Comparison of ENCODE assay signal across 1 cellular context in genomic region chr3:4493008-4493930, GRCh38.
TF ChIP-seq lines count a peak whose summit lies in the region.

Gene ITPR1 (plus strand): TSS chr3:4493348. CDS start chr3:4516492, 23,144 bp downstream.

TF ChIP-seq in HEK293, 187 proteins besides CTCF, POLR2A, EP300 and RAD21 (continued from another document):
- 0 out of 2 replicates have a peak, but pooled peaks have one; percentile 35 for TF ChIP-seq ZNF518A (tag by site-specific recombination; conservative IDR thresholded peaks at IDR 0.05; ENCODE audit: low read depth)
- 0 out of 2 replicates have a peak, but pooled peaks have one; percentile 20 for TF ChIP-seq ZNF248 (tag by site-specific recombination; IDR thresholded peaks at IDR 0.05)
- peak; percentile 99 for TF ChIP-seq EGR2 (tag by site-specific recombination; IDR thresholded peaks at IDR 0.05; ENCODE audit: low read depth)
- no peak for TF ChIP-seq MEIS1 (CRISPR knock-in tag; IDR thresholded peaks at IDR 0.05; ENCODE audit: borderline replicate concordance)
- peak; percentile 23; the same call in 1 of the 2 replicates for TF ChIP-seq ZNF610 (tag by site-specific recombination; IDR thresholded peaks at IDR 0.05; ENCODE audit: borderline replicate concordance)
- TF ChIP-seq KLF10 (tag by site-specific recombination; IDR thresholded peaks at IDR 0.05): no peak; the same call in 1 of the 2 replicates
- 0 out of 2 replicates have a peak, but pooled peaks have one; percentile 21 for TF ChIP-seq ZNF843 (tag by site-specific recombination; IDR thresholded peaks at IDR 0.05)
- TF ChIP-seq KLF1 (tag by site-specific recombination; IDR thresholded peaks at IDR 0.05): peak; percentile 38
- TF ChIP-seq ZNF433 (tag by site-specific recombination; IDR thresholded peaks at IDR 0.05; ENCODE audit: low read depth): no peak
